ENCODE assay signal across 15 cellular contexts in genomic region chr2:121386707-121387106, GRCh38.
A peak's percentile ranks its signal among the peaks of the same experiment; 100 is the strongest.
DNase-seq lines count a peak whose midpoint lies in the region; ATAC-seq and TF ChIP-seq lines count a peak whose summit lies in the region.
"Had no signal": no experiment of that assay in that cellular context is flagged by ENCODE, and none has a peak within 500 bp of the region (broad histone marks: within the 10 kb centered on the region; RNA-seq: fewer than 3 reads in every experiment).

No MANE protein-coding gene starts in this region.

- H3K4me2 ChIP-seq in mammary epithelial cell (ENCODE audit: insufficient read depth, low read depth, low read length): peak overlapping the region; percentile 40

- CTCF ChIA-PET in mammary epithelial cell (lab: Charles Lee; ENCODE audit: low non-redundant PET): no interaction called here

- no peak overlapping the region for H3K9ac ChIP-seq in mammary epithelial cell (ENCODE audit: insufficient read depth, low read length)

- BruUV-seq in mammary epithelial cell (replicated peaks; lab: Mats Ljungman, UMichigan): no TSS peak

- peaks cover 27% of the 10 kb centered on the region for H3K4me1 ChIP-seq in mammary epithelial cell (ENCODE audit: insufficient read depth, low read length)
- H3K4me1 ChIP-seq: thyroid gland had no signal

- H3K4me3 ChIP-seq in mammary epithelial cell (replicated peaks in 1 of 3; ENCODE audit: insufficient read depth in 1 of 3, low read depth in 2 of 3, low read length in 3 of 3) (no peak overlapping the region), H7 (ENCODE audit: insufficient read depth, low read depth, low read length) (no peak overlapping the region)
- H3K4me3 ChIP-seq: thyroid gland had no signal

- TF ChIP-seq CTCF in mammary epithelial cell (conservative IDR thresholded peaks at IDR 0.05 in 1 of 2, IDR thresholded peaks at IDR 0.05 in 1 of 2; ENCODE audit: extremely low read depth in 1 of 2, insufficient read depth in 1 of 2, low read depth in 1 of 2, low read length in 2 of 2): no peak
- TF ChIP-seq CTCF in GM10266 (IDR thresholded peaks at IDR 0.05; ENCODE audit: control insufficient read depth, insufficient read depth, low read depth, missing control alignments): no peak

- ATAC-seq in HG03460 (IDR thresholded peaks at IDR 0.05; ENCODE audit: unreplicated experiment) (no peak), HG03135 (IDR thresholded peaks at IDR 0.05; ENCODE audit: unreplicated experiment) (no peak)
- ATAC-seq: activated CD8-positive, alpha-beta T cell treated with anti-CD3 and anti-CD28 coated beads, Interleukin-2, amount 10 ng/mL, durations not matched to agents 7 days and 5 days had no signal

- H3K27me3 ChIP-seq in mammary epithelial cell (ENCODE audit: insufficient read depth, low read length): no peaks in the 10 kb centered on the region
- no peaks in the 10 kb centered on the region for H3K27me3 ChIP-seq in H7 (ENCODE audit: control insufficient read depth, insufficient read depth, low read length)
- H3K27me3 ChIP-seq: thyroid gland had no signal

- peak; percentile 59 for DNase-seq in EL
- peak; percentile 78 for DNase-seq in LHCN-M2 (ENCODE audit: low read depth)
- peak; percentile 59 for DNase-seq in mammary epithelial cell
- DNase-seq in kidney glomerular epithelial cell (lab: John Stamatoyannopoulos, UW): peak; percentile 10
- DNase-seq in GM10266 (ENCODE audit: extremely low spot score): no peak
- DNase-seq in H7: no peak
- DNase-seq: activated CD8-positive, alpha-beta T cell treated with anti-CD3 and anti-CD28 coated beads, Interleukin-2, amount 10 ng/mL, durations not matched to agents 7 days and 5 days; C1 segment of cervical spinal cord; effector memory CD4-positive, alpha-beta T cell; immature natural killer cell; NCI-H187 treated with DMSO at 0.1 percent for 48 hours; NCI-H524 treated with DMSO at 0.1 percent for 48 hours; thyroid gland had no signal

- in situ Hi-C loops in mammary epithelial cell (cut with MboI; ENCODE audit: low sequenced_read_pairs in 2 of 2): no loop called here

- H2AFZ ChIP-seq in mammary epithelial cell (ENCODE audit: low read depth, low read length): no peak overlapping the region

- H3K9me3 ChIP-seq in mammary epithelial cell (replicated peaks; ENCODE audit: insufficient read depth, low read length): no peaks in the 10 kb centered on the region
- H3K9me3 ChIP-seq: thyroid gland had no signal

- H3K36me3 ChIP-seq in mammary epithelial cell (ENCODE audit: insufficient read depth, low read length): peaks cover 39% of the 10 kb centered on the region
- peaks cover 9% of the 10 kb centered on the region for H3K36me3 ChIP-seq in H7 (replicated peaks; ENCODE audit: control insufficient read depth, insufficient read depth, low read length)

- intact Hi-C loops in mammary epithelial cell (cut with micrococcal nuclease): no loop called here

- dilution Hi-C loops in mammary epithelial cell (cut with HindIII; ENCODE audit: low sequenced_read_pairs): no loop called here

- 29% methylated on average over 2 of the region's 2 CpGs for WGBS in mammary epithelial cell (ENCODE audit: low coverage, missing lambda C conversion rate)

- no peaks in the 10 kb centered on the region for H4K20me1 ChIP-seq in mammary epithelial cell (ENCODE audit: insufficient read depth, low read length)

- peaks cover 4% of the 10 kb centered on the region for H3K79me2 ChIP-seq in mammary epithelial cell (ENCODE audit: insufficient read depth, low read length)

- peak overlapping the region; percentile 46 for H3K27ac ChIP-seq in mammary epithelial cell (ENCODE audit: insufficient read depth, low read depth, low read length)
- H3K27ac ChIP-seq: thyroid gland had no signal

Comparison
In these comparisons a context has a peak if more than half of its experiments do, and no peak if none do; other contexts are left out.
1. DNase-seq: peak in EL (single experiment), LHCN-M2 (single experiment), mammary epithelial cell (single experiment) and kidney glomerular epithelial cell (single experiment); none in GM10266 (single experiment) and H7 (single experiment).